ENCODE assay signal across 7 cellular contexts in the genomic region with DNA sequence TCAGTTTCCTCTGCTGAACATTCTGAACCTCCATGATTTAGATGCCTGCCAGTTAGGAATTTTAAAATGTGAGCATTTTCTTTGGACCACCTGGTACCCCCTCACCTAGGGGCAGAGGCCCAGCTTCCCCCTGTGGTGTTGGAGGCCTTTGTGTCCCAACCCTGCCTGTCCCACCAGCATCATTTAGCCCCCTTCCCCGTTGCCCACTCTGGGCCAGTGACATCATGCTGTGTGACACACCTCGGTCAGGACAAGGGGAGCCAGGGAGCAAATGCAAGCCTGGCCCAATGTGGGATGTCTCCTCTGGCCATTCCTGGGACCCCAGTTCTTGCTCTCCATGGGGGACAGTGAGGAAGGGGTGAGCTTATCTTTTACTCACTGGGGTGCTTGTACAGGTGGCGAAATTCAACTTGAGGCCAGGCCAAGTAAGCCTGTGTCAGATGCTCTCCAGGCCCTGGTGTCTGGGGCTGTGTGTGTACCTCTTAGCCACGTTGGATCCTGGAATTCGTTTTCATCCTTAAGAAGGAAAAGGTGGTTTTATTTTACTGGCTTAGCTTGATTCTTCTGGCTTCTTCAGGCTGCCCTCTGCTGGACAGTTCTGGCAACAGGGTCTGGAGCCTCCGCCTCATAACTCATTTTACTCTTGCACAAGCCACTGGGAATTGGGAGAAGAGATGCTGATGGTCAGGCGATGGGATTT. TPM values are rescaled to one million over a fixed set of nuclear protein-coding genes. Genes with fewer than 3 reads are reported as not detected.
DNase-seq lines count a peak whose midpoint lies in the region; ATAC-seq, FAIRE-seq and TF ChIP-seq lines count a peak whose summit lies in the region.

No MANE protein-coding gene starts in this region.

- no peaks in the 10 kb centered on the region for H3K23me2 ChIP-seq in H1 (ENCODE audit: low read depth, low read length)

- H3K27me3 ChIP-seq in SJCRH30 (no peaks in the 10 kb centered on the region), H1 (replicated peaks in 1 of 4; ENCODE audit: control insufficient read depth in 3 of 4, extremely low read depth in 1 of 4, insufficient read depth in 3 of 4, low read length in 3 of 4) (no peaks in the 10 kb centered on the region), mesenchymal stem cell (ENCODE audit: control insufficient read depth in 1 of 2, insufficient read depth in 1 of 2, low read length in 2 of 2) (peaks cover 0 to 34% of the 10 kb centered on the region in 2 experiments), uterus (no peaks in the 10 kb centered on the region)

- CTCF ChIA-PET in H1 (lab: Charles Lee; ENCODE audit: partially characterized antibody) = interaction anchor here (0.6 to 9.9 kb wide), 44 partner anchors 8 to 1050 kb away, joined by 3 to 181 read pairs (median 5); a partner anchor contains a TSS

- H3K23ac ChIP-seq in H1 (ENCODE audit: insufficient read length) (no peak overlapping the region), mesenchymal stem cell (ENCODE audit: low read length in 2 of 2) (no peak overlapping the region)

- H4K91ac ChIP-seq in H1 (replicated peaks; ENCODE audit: insufficient read length, low read length) = no peak overlapping the region
- H4K91ac ChIP-seq in mesenchymal stem cell (ENCODE audit: low read length) = no peak overlapping the region

- FAIRE-seq in H1 (lab: Jason Lieb, UNC) = peak; percentile 78

- no peak overlapping the region for H3K4me3 ChIP-seq in SJCRH30
- no peak overlapping the region for H3K4me3 ChIP-seq in H1 (ENCODE audit: extremely low read depth in 1 of 4, insufficient read depth in 2 of 4, low read depth in 3 of 4, low read length in 4 of 4)
- no peak overlapping the region for H3K4me3 ChIP-seq in mesenchymal stem cell (ENCODE audit: insufficient read depth in 1 of 2, low read depth in 1 of 2, low read length in 2 of 2)
- no peak overlapping the region for H3K4me3 ChIP-seq in uterus

- DNase-seq in ELF-1 (ENCODE audit: low read depth, low spot score) (peak; percentile 78), HuH-7.5 (ENCODE audit: low spot score) (peak; percentile 53), SJCRH30 (peak; percentile 69 to 84), H1 (ENCODE audit: low read depth in 1 of 2, low spot score in 2 of 2) (peak in 1 of 2 experiments; percentile 83), mesenchymal stem cell (peak; percentile 76), uterus (peak; percentile 80)

- 0 out of 2 replicates have a peak overlapping the region, but pooled peaks have one; percentile 21 for H2BK15ac ChIP-seq in H1 (ENCODE audit: low read length)
- H2BK15ac ChIP-seq in mesenchymal stem cell (ENCODE audit: low read depth, poor library complexity, severe bottlenecking) = no peak overlapping the region

- H3K9me3 ChIP-seq in SJCRH30 (replicated peaks) (no peaks in the 10 kb centered on the region), H1 (ENCODE audit: insufficient read depth in 2 of 2, low read depth in 1 of 2, low read length in 1 of 2) (no peaks in the 10 kb centered on the region), mesenchymal stem cell (ENCODE audit: control insufficient read depth, low read length) (no peaks in the 10 kb centered on the region), uterus (no peaks in the 10 kb centered on the region)

- TF ChIP-seq EP300 in H1 (IDR thresholded peaks at IDR 0.05; ENCODE audit: borderline replicate concordance in 1 of 2, low read depth in 2 of 2, low read length in 2 of 2) = no peak

- H3K4me2 ChIP-seq in H1 (ENCODE audit: insufficient read depth in 1 of 2, low read depth in 2 of 2, low read length in 2 of 2) = no peak overlapping the region
- H3K4me2 ChIP-seq in mesenchymal stem cell (ENCODE audit: low read length, poor library complexity, severe bottlenecking) = no peak overlapping the region

- H3K4me1 ChIP-seq in SJCRH30 (peaks cover 30% of the 10 kb centered on the region), H1 (replicated peaks in 1 of 4; ENCODE audit: control insufficient read depth in 3 of 4, insufficient read depth in 4 of 4, low read length in 3 of 4) (0 out of 7 replicates have a peak, but pooled peaks cover 0 to 1% (median 0%) of the 10 kb centered on the region in 4 experiments), mesenchymal stem cell (ENCODE audit: control insufficient read depth, insufficient read depth, low read depth, low read length) (peaks cover 7% of the 10 kb centered on the region), uterus (peaks cover 0 to 5% of the 10 kb centered on the region in 2 donors)

- TF ChIP-seq POLR2A in H1 (IDR thresholded peaks at IDR 0.05; ENCODE audit: control extremely low read depth in 1 of 2, low read depth in 2 of 2, low read length in 2 of 2) (no peak), uterus (IDR thresholded peaks at IDR 0.05) (no peak)

- 78% methylated on average over 7 of the region's 7 CpGs; no CpG with 5 or more reads in 1 of the 2 experiments for WGBS in H1 (ENCODE audit: extremely low coverage in 1 of 2, insufficient coverage in 1 of 2, insufficient read length in 1 of 2, insufficient replicate concordance in 2 of 2, low coverage in 1 of 2, low lambda C conversion rate in 2 of 2, missing lambda C conversion rate in 1 of 2), 2 experiments
- WGBS in mesenchymal stem cell = 53% methylated on average over 7 of the region's 7 CpGs

- TF ChIP-seq RAD21 in H1 (IDR thresholded peaks at IDR 0.05 in 1 of 2, conservative IDR thresholded peaks at IDR 0.05 in 1 of 2; ENCODE audit: low read depth in 2 of 2, low read length in 2 of 2) = peak; percentile 56 to 65

- H3K79me1 ChIP-seq in H1 (ENCODE audit: low read depth, low read length) (no peaks in the 10 kb centered on the region; the same call in 1 of the 2 replicates), mesenchymal stem cell (replicated peaks; ENCODE audit: low read length, poor library complexity, severe bottlenecking) (no peaks in the 10 kb centered on the region)

- H2BK12ac ChIP-seq in H1 (ENCODE audit: low read depth, low read length) (no peak overlapping the region; the same call in 1 of the 2 replicates), mesenchymal stem cell (ENCODE audit: low read length in 2 of 2) (no peak overlapping the region)

- H2BK5ac ChIP-seq in H1 (ENCODE audit: low read depth, low read length) = no peak overlapping the region
- H2BK5ac ChIP-seq in mesenchymal stem cell (ENCODE audit: low read depth, low read length, poor library complexity, severe bottlenecking) = no peak overlapping the region

- H4K8ac ChIP-seq in H1 (ENCODE audit: extremely low read depth, insufficient read depth, low read length) = no peak overlapping the region
- H4K8ac ChIP-seq in mesenchymal stem cell (ENCODE audit: low read length) = no peak overlapping the region

- H3K79me2 ChIP-seq in H1 (ENCODE audit: control insufficient read depth in 1 of 2, insufficient read depth in 2 of 2, low read length in 2 of 2) = no peaks in the 10 kb centered on the region

- TF ChIP-seq CTCF in H1 (IDR thresholded peaks at IDR 0.05; ENCODE audit: control extremely low read depth in 1 of 3, insufficient read depth in 1 of 3, low read depth in 1 of 3, low read length in 3 of 3) (peak; percentile 63 to 85 (median 70)), uterus (IDR thresholded peaks at IDR 0.05) (peak; percentile 64 to 79 (median 73))

- intact Hi-C loops in uterus (cut with DNase I; ENCODE audit: low total_unique reads) = no loop called here

- POLR2A ChIA-PET in H1 (lab: Charles Lee; ENCODE audit: partially characterized antibody) = no interaction called here

- H2AK5ac ChIP-seq in H1 (ENCODE audit: low read depth, low read length) (no peak overlapping the region), mesenchymal stem cell (ENCODE audit: low read length, severe bottlenecking) (no peak overlapping the region)

- H2AFZ ChIP-seq in H1 (ENCODE audit: low read length) (no peak overlapping the region), mesenchymal stem cell (ENCODE audit: low read depth, low read length) (no peak overlapping the region)

- H3K14ac ChIP-seq in H1 (ENCODE audit: insufficient read length) = no peak overlapping the region
- no peak overlapping the region for H3K14ac ChIP-seq in mesenchymal stem cell (ENCODE audit: low read length in 2 of 2)

- H3K36me3 ChIP-seq in SJCRH30 = no peaks in the 10 kb centered on the region
- H3K36me3 ChIP-seq in H1 (ENCODE audit: control insufficient read depth in 2 of 4, insufficient read depth in 4 of 4, low read length in 3 of 4) = peaks cover 17 to 52% (median 26%) of the 10 kb centered on the region in 4 experiments
- H3K36me3 ChIP-seq in mesenchymal stem cell (ENCODE audit: control insufficient read depth in 1 of 2, insufficient read depth in 2 of 2, low read depth in 1 of 2, low read length in 2 of 2) = peaks cover 0 to 79% of the 10 kb centered on the region in 2 experiments
- H3K36me3 ChIP-seq in uterus = no peaks in the 10 kb centered on the region

- H3K9ac ChIP-seq in H1 (replicated peaks in 1 of 4; ENCODE audit: extremely low read depth in 1 of 4, low read depth in 3 of 4, low read length in 3 of 4) (no peak overlapping the region), mesenchymal stem cell (ENCODE audit: low read length) (peak overlapping the region; percentile 13)

- H3K18ac ChIP-seq in H1 (ENCODE audit: extremely low read depth, low read length) (no peak overlapping the region), mesenchymal stem cell (ENCODE audit: low read depth in 1 of 2, low read length in 2 of 2) (no peak overlapping the region)

- ATAC-seq in GM18517 (IDR thresholded peaks at IDR 0.05; ENCODE audit: unreplicated experiment) = no peak

- H4K5ac ChIP-seq in H1 (ENCODE audit: insufficient read length, low read depth, low read length) = no peak overlapping the region

- no peak overlapping the region for H3K56ac ChIP-seq in H1 (replicated peaks; ENCODE audit: insufficient read length, low read depth, low read length)

- H2BK120ac ChIP-seq in H1 (replicated peaks; ENCODE audit: low read depth, low read length) (no peak overlapping the region), mesenchymal stem cell (ENCODE audit: low read depth, low read length) (no peak overlapping the region)

- no peak overlapping the region for H2BK20ac ChIP-seq in H1 (ENCODE audit: low read length)

- H3K4ac ChIP-seq in H1 (replicated peaks; ENCODE audit: insufficient read length, low read depth, low read length) = no peak overlapping the region
- H3K4ac ChIP-seq in mesenchymal stem cell (ENCODE audit: low read depth in 1 of 2, low read length in 2 of 2) = no peak overlapping the region

- H4K20me1 ChIP-seq in H1 (replicated peaks in 1 of 2; ENCODE audit: control insufficient read depth in 1 of 2, insufficient read depth in 2 of 2, low read length in 2 of 2) = no peaks in the 10 kb centered on the region

- H3K27ac ChIP-seq in SJCRH30 (no peak overlapping the region), H1 (ENCODE audit: low read depth, low read length) (no peak overlapping the region), mesenchymal stem cell (ENCODE audit: low read length, poor library complexity, severe bottlenecking) (no peak overlapping the region), uterus (no peak overlapping the region)

RNA-seq across cellular contexts. Expression of a gene that starts 49.7 kb away (rescaled TPM):
- total RNA-seq in SJCRH30 (2014; rRNA removed; shearing (Covaris generic)) = 13.0 and 15.9 TPM in 2 replicates
- 0.65 and 0.94 TPM in 2 replicates for total RNA-seq in H1 (2021; fragmentation: NEBNext Ultra II Directional; extraction: Animal tissue kit (Norgen Biotek cat#: 25700))
- 0.25 and 0.41 TPM in 2 replicates for polyA plus RNA-seq in H1 (2011; rRNA removed)
- polyA plus RNA-seq in H1 (2011; cell fraction: cytosol; rRNA removed) = 0.71 TPM
- 0.29 TPM for polyA plus RNA-seq in H1 (2011; cell fraction: nucleus; rRNA removed)
- polyA plus RNA-seq in H1 (2012, experiment 1 of 2) = 0.67 to 0.99 TPM (median 0.90 TPM) in 4 replicates
- polyA plus RNA-seq in H1 (2012, experiment 2 of 2) = 0.10 TPM
- polyA plus RNA-seq in H1 (2013, experiment 1 of 2) = 0.47 TPM
- 0.53 TPM for polyA plus RNA-seq in H1 (2013, experiment 2 of 2)
- 0.09 TPM in 1 of 2 replicates, not detected in the other for polyA minus RNA-seq in H1 (2011; rRNA and poly(A)+ RNA removed)
- polyA minus RNA-seq in H1 (2011; cell fraction: cytosol; rRNA and poly(A)+ RNA removed) = not detected
- not detected for polyA minus RNA-seq in H1 (2011; cell fraction: nucleus; rRNA and poly(A)+ RNA removed)
- polyA plus RNA-seq in mesenchymal stem cell (2013, experiment 1 of 2) = 0.08 TPM
- polyA plus RNA-seq in mesenchymal stem cell (2013, experiment 2 of 2) = not detected
- 10 to 100 TPM in 3 of 4 donors, 1 to 10 TPM in 1; 7.7 to 22.5 (median 18.2) TPM for total RNA-seq in uterus
